10 cellular contexts compared by ENCODE assay signal in genomic region chr15:73923488-73924164, GRCh38. TPM values are rescaled to one million over a fixed set of nuclear protein-coding genes. Genes with fewer than 3 reads are reported as not detected.
DNase-seq lines count a peak whose midpoint lies in the region; ATAC-seq and TF ChIP-seq lines count a peak whose summit lies in the region.
"Had no signal": no experiment of that assay in that cellular context is flagged by ENCODE, and none has a peak within 500 bp of the region (broad histone marks: within the 10 kb centered on the region; RNA-seq: fewer than 3 reads in every experiment).

No MANE protein-coding gene starts in this region.

- H3K36me3 ChIP-seq in ascending aorta (peaks cover 4 to 10% of the 10 kb centered on the region in 2 donors), mesodermal cell (ENCODE audit: control insufficient read depth, insufficient read depth, low read length) (peaks cover 11% of the 10 kb centered on the region), tibial nerve (no peaks in the 10 kb centered on the region), adrenal gland (replicated peaks in 1 of 2) (no peaks in the 10 kb centered on the region)

- no peak for ATAC-seq in activated CD8-positive, alpha-beta memory T cell treated with anti-CD3 and anti-CD28 coated beads, Interleukin-2, amount 10 ng/mL, durations not matched to agents 7 days and 5 days

- H3K27ac Mint-ChIP-seq in activated CD8-positive, alpha-beta memory T cell treated with anti-CD3 and anti-CD28 coated beads, Interleukin-2, amount 10 ng/mL, durations not matched to agents 7 days and 5 days: peak overlapping the region; percentile 86

- peak overlapping the region; percentile 8 for H3K4me3 Mint-ChIP-seq in activated CD8-positive, alpha-beta memory T cell treated with anti-CD3 and anti-CD28 coated beads, Interleukin-2, amount 10 ng/mL, durations not matched to agents 7 days and 5 days

- H3K9me3 Mint-ChIP-seq in activated CD8-positive, alpha-beta memory T cell treated with anti-CD3 and anti-CD28 coated beads, Interleukin-2, amount 10 ng/mL, durations not matched to agents 7 days and 5 days (ENCODE audit: low read depth): peaks cover 3% of the 10 kb centered on the region

- no peak for TF ChIP-seq EP300 in tibial nerve (IDR thresholded peaks at IDR 0.05)

- intact Hi-C loops in ascending aorta (cut with DNase I) (loop anchor here (5.0 kb wide), 2 partner anchors 121 to 241 kb away; partner anchors contain the start of gene CD276), adrenal gland (cut with DNase I) (no loop called here)

- WGBS in mesodermal cell (ENCODE audit: insufficient coverage in 2 of 2), 2 experiments: 77 to 79% methylated on average over 2 to 6 of the region's 6 CpGs
- 35 to 52% methylated on average over 6 of the region's 6 CpGs for WGBS in tibial nerve, 2 donors
- WGBS in adrenal gland, 4 donors: 69 to 86% (median 72%) methylated on average over 4 to 6 of the region's 6 CpGs

- H3K27ac ChIP-seq in ascending aorta: peak overlapping the region; percentile 92 to 97
- peak overlapping the region; percentile 82 for H3K27ac ChIP-seq in mesodermal cell (ENCODE audit: low read depth, low read length, severe bottlenecking)
- H3K27ac ChIP-seq in tibial nerve: peak overlapping the region in 3 of 4 donors; percentile 61 to 90 (median 76)
- H3K27ac ChIP-seq in adrenal gland: peak overlapping the region in 2 of 5 donors; percentile 56 to 85

- peaks cover 11% of the 10 kb centered on the region for H3K36me3 Mint-ChIP-seq in activated CD8-positive, alpha-beta memory T cell treated with anti-CD3 and anti-CD28 coated beads, Interleukin-2, amount 10 ng/mL, durations not matched to agents 7 days and 5 days

- TF ChIP-seq CTCF in ascending aorta (IDR thresholded peaks at IDR 0.05) (no peak), tibial nerve (IDR thresholded peaks at IDR 0.05) (no peak), adrenal gland (IDR thresholded peaks at IDR 0.05) (no peak)

- no peak for DNase-seq in activated CD8-positive, alpha-beta memory T cell treated with anti-CD3 and anti-CD28 coated beads, Interleukin-2, amount 10 ng/mL, durations not matched to agents 7 days and 5 days
- no peak for DNase-seq in activated CD8-positive, alpha-beta memory T cell treated with anti-CD3 and anti-CD28 coated beads, Interleukin-2, amount 50 U/mL, for 4 hours
- DNase-seq in ascending aorta (ENCODE audit: low spot score in 2 of 2): no peak
- no peak for DNase-seq in tibial nerve (ENCODE audit: low spot score in 2 of 2)
- no peak for DNase-seq in glomerular visceral epithelial cell (ENCODE audit: extremely low spot score)
- DNase-seq in adrenal gland: no peak
- DNase-seq in stimulated activated CD4-positive, alpha-beta T cell treated with anti-CD3 and anti-CD28 coated beads, Interleukin-4, amount 100 ng/mL, for 24 hours: no peak
- DNase-seq: SIG-M5 had no signal

- no peaks in the 10 kb centered on the region for H3K27me3 Mint-ChIP-seq in activated CD8-positive, alpha-beta memory T cell treated with anti-CD3 and anti-CD28 coated beads, Interleukin-2, amount 10 ng/mL, durations not matched to agents 7 days and 5 days

- H3K4me3 ChIP-seq in ascending aorta (peak overlapping the region in 1 of 2 donors; percentile 65), mesodermal cell (ENCODE audit: extremely low read depth, insufficient read depth, low read length, poor library complexity, severe bottlenecking) (no peak overlapping the region), tibial nerve (no peak overlapping the region), adrenal gland (no peak overlapping the region)

- H3K27me3 ChIP-seq in ascending aorta: no peaks in the 10 kb centered on the region
- peaks cover 0 to 13% of the 10 kb centered on the region in 2 donors for H3K27me3 ChIP-seq in tibial nerve
- H3K27me3 ChIP-seq in adrenal gland: no peaks in the 10 kb centered on the region

- H3K9me3 ChIP-seq in ascending aorta: no peaks in the 10 kb centered on the region
- no peaks in the 10 kb centered on the region for H3K9me3 ChIP-seq in mesodermal cell (ENCODE audit: control insufficient read depth, low read length)
- H3K9me3 ChIP-seq in tibial nerve: no peaks in the 10 kb centered on the region
- no peaks in the 10 kb centered on the region for H3K9me3 ChIP-seq in adrenal gland (replicated peaks in 1 of 3)

- no peak for TF ChIP-seq POLR2A in tibial nerve (IDR thresholded peaks at IDR 0.05)
- no peak for TF ChIP-seq POLR2A in adrenal gland (IDR thresholded peaks at IDR 0.05)

- H3K4me1 Mint-ChIP-seq in activated CD8-positive, alpha-beta memory T cell treated with anti-CD3 and anti-CD28 coated beads, Interleukin-2, amount 10 ng/mL, durations not matched to agents 7 days and 5 days: peaks cover 68% of the 10 kb centered on the region

- CTCF ChIA-PET in activated CD8-positive, alpha-beta memory T cell treated with anti-CD3 and anti-CD28 coated beads, Interleukin-2, amount 10 ng/mL, durations not matched to agents 7 days and 5 days (lab: Charles Lee): interaction anchor here (0.8 to 4.3 kb wide), 8 partner anchors 10 to 50 kb away, joined by 3 to 11 read pairs (median 4); partner anchors contain the start of gene TBC1D21

- peaks cover 46% of the 10 kb centered on the region in 2 donors for H3K4me1 ChIP-seq in ascending aorta
- H3K4me1 ChIP-seq in mesodermal cell (ENCODE audit: control insufficient read depth, insufficient read depth, low read length, poor library complexity, severe bottlenecking): peaks cover 56% of the 10 kb centered on the region
- H3K4me1 ChIP-seq in tibial nerve: peaks cover 0 to 72% (median 39%) of the 10 kb centered on the region in 4 donors
- H3K4me1 ChIP-seq in adrenal gland (replicated peaks in 1 of 2): peaks cover 9 to 46% of the 10 kb centered on the region in 2 donors

RNA-seq across cellular contexts. Expression of gene LOXL1, which starts 2.6 kb away (rescaled TPM):
- 1 to 10 TPM; 1.8 to 8.6 TPM for total RNA-seq in activated CD8-positive, alpha-beta memory T cell treated with anti-CD3 and anti-CD28 coated beads, Interleukin-2, amount 10 ng/mL, durations not matched to agents 7 days and 5 days
- total RNA-seq in ascending aorta (260 TPM), tibial nerve (10 to 100 TPM; 21.6 to 29.1 (median 24.4) TPM), adrenal gland (10 to 100 TPM in 4 of 8 donors, 1 to 10 TPM in 4; 6.8 to 31.7 (median 10.9) TPM)
- 126 TPM for polyA plus RNA-seq in mesodermal cell (2013, experiment 1 of 2)
- 114 TPM for polyA plus RNA-seq in mesodermal cell (2013, experiment 2 of 2)
- polyA plus RNA-seq in adrenal gland: 10 to 100 TPM in 2 of 3 donors, 1 to 10 TPM in 1; 8.0 to 58.0 (median 22.5) TPM

RNA-seq across cellular contexts. Expression of gene TBC1D21, which starts 50.3 kb away (rescaled TPM):
- not detected for total RNA-seq in activated CD8-positive, alpha-beta memory T cell treated with anti-CD3 and anti-CD28 coated beads, Interleukin-2, amount 10 ng/mL, durations not matched to agents 7 days and 5 days
- total RNA-seq in ascending aorta: not detected
- polyA plus RNA-seq in mesodermal cell (2013, experiment 1 of 2): not detected
- polyA plus RNA-seq in mesodermal cell (2013, experiment 2 of 2): not detected
- not detected for total RNA-seq in tibial nerve
- not detected for total RNA-seq in adrenal gland
- polyA plus RNA-seq in adrenal gland: not detected
- polyA plus RNA-seq: adipose tissue had no signal
